ENCODE assay signal across 8 cellular contexts in genomic region chr16:84532299-84532724, GRCh38. TPM values are rescaled to one million over a fixed set of nuclear protein-coding genes. Genes with fewer than 3 reads are reported as not detected.
A peak's percentile ranks its signal among the peaks of the same experiment; 100 is the strongest.
DNase-seq lines count a peak whose midpoint lies in the region; ATAC-seq and TF ChIP-seq lines count a peak whose summit lies in the region.

No MANE protein-coding gene starts in this region.

- in situ Hi-C loops in GM13976 (cut with MboI; ENCODE audit: low sequenced_read_pairs, unreplicated experiment) = no loop called here

- peak overlapping the region; percentile 53 to 83 (median 78) for H3K27ac ChIP-seq in esophagus squamous epithelium

- TF ChIP-seq CTCF in esophagus squamous epithelium (IDR thresholded peaks at IDR 0.05) (no peak), nephron (IDR thresholded peaks at IDR 0.05; ENCODE audit: unreplicated experiment in 3 of 3) (no peak), GM13976 (IDR thresholded peaks at IDR 0.05; ENCODE audit: borderline replicate concordance, control extremely low read depth, extremely low read depth, insufficient read depth, missing control alignments) (no peak)

- no peak for TF ChIP-seq POLR2A in esophagus squamous epithelium (IDR thresholded peaks at IDR 0.05)

- H3K36me3 ChIP-seq in esophagus squamous epithelium = no peaks in the 10 kb centered on the region

- H3K4me3 ChIP-seq in esophagus squamous epithelium = peak overlapping the region in 1 of 4 donors; percentile 4

- peaks cover 0 to 3% (median 0%) of the 10 kb centered on the region in 3 donors for H3K9me3 ChIP-seq in esophagus squamous epithelium

- H3K36me3 Mint-ChIP-seq in nephron (ENCODE audit: low read depth) = peaks cover 3% of the 10 kb centered on the region

- H3K27me3 ChIP-seq in esophagus squamous epithelium = no peaks in the 10 kb centered on the region

- H3K27me3 Mint-ChIP-seq in nephron (ENCODE audit: low read depth) = peaks cover 10% of the 10 kb centered on the region

- peaks cover 6% of the 10 kb centered on the region for H3K9me3 Mint-ChIP-seq in nephron

- ATAC-seq in HG03442 (IDR thresholded peaks at IDR 0.05; ENCODE audit: unreplicated experiment) = no peak
- ATAC-seq in HG02759 (IDR thresholded peaks at IDR 0.05; ENCODE audit: unreplicated experiment) = no peak

- H3K27ac Mint-ChIP-seq in nephron = peak overlapping the region; percentile 89 to 98 (median 91)

- intact Hi-C loops in esophagus squamous epithelium (cut with DNase I) = no loop called here

- DNase-seq in AG20443 (ENCODE audit: low spot score) = peak; percentile 92
- DNase-seq in RPMI7951 (ENCODE audit: low read depth) = peak; percentile 100
- no peak for DNase-seq in esophagus squamous epithelium (lab: John Stamatoyannopoulos, UW)
- DNase-seq in activated CD8-positive, alpha-beta memory T cell treated with anti-CD3 and anti-CD28 coated beads, Interleukin-2, amount 50 U/mL, for 4 hours = no peak
- DNase-seq in GM13976 (ENCODE audit: low spot score) = no peak

- 13 to 14% methylated on average over 10 of the region's 10 CpGs for WGBS in esophagus squamous epithelium, 2 donors

- H3K4me3 Mint-ChIP-seq in nephron = peak overlapping the region in 1 of 3 experiments; percentile 3

- H3K4me1 ChIP-seq in esophagus squamous epithelium = peaks cover 14 to 40% (median 32%) of the 10 kb centered on the region in 3 donors

- peaks cover 38% of the 10 kb centered on the region for H3K4me1 Mint-ChIP-seq in nephron

RNA-seq across cellular contexts. Expression of gene MEAK7, which starts 27.9 kb away (rescaled TPM):
- total RNA-seq in RPMI7951 (2014; rRNA removed; shearing (Covaris generic)) = 17.2 and 17.4 TPM in 2 replicates
- 10 to 100 TPM; 20.2 to 35.9 (median 29.9) TPM for total RNA-seq in esophagus squamous epithelium

Comparison
In these comparisons a context has a peak if more than half of its experiments do, and no peak if none do; other contexts are left out.
1. DNase-seq: peak in AG20443 (single experiment) and RPMI7951 (single experiment); none in esophagus squamous epithelium (single experiment), activated CD8-positive, alpha-beta memory T cell treated with anti-CD3 and anti-CD28 coated beads, Interleukin-2, amount 50 U/mL, for 4 hours (single experiment) and GM13976 (single experiment).